In genomic region chr3:198018416-198018815, GRCh38 we compare ENCODE assay signal across 27 cellular contexts.
"Had no signal": no experiment of that assay in that cellular context is flagged by ENCODE, and none has a peak within 500 bp of the region (broad histone marks: within the 10 kb centered on the region; RNA-seq: fewer than 3 reads in every experiment).

No MANE protein-coding gene starts in this region.

- ATAC-seq: stimulated activated effector memory CD8-positive, alpha-beta T cell treated with anti-CD3 and anti-CD28 coated beads, Interleukin-12 subunit alpha, Interleukin-12 subunit beta, amount 100 ng/mL, for 72 hours; stimulated activated memory B cell treated with anti-CD40 and anti-IgM and Interleukin-4, amounts not matched to agents 10 μg/mL and 1 μg/mL and 100 μg/mL, for 72 hours; stimulated activated naive B cell treated with anti-CD40 and anti-IgM and Interleukin-4, amounts not matched to agents 10 μg/mL and 1 μg/mL and 100 μg/mL, for 72 hours; stimulated activated naive CD8-positive, alpha-beta T cell treated with anti-CD3 and anti-CD28 coated beads, Interleukin-15, amount 100 ng/mL, for 72 hours; stimulated activated naive CD8-positive, alpha-beta T cell treated with anti-CD3 and anti-CD28 coated beads, Interleukin-15, Interleukin-2, amounts not matched to agents 100 U/mL and 50 U/mL, for 24 hours; upper lobe of right lung had no signal

- H3K9me3 ChIP-seq: stomach, suprapubic skin, testis, thoracic aorta, thyroid gland, tibial artery, tibial nerve, transverse colon, upper lobe of left lung, upper lobe of right lung, uterus, vagina had no signal

- H3K4me3 ChIP-seq: stomach, suprapubic skin, testis, thoracic aorta, thyroid gland, tibial artery, tibial nerve, transverse colon, upper lobe of left lung, upper lobe of right lung, uterus, vagina had no signal

- DNase-seq: stimulated activated CD4-positive, alpha-beta T cell treated with anti-CD3 and anti-CD28 coated beads, Interleukin-2, amount 100 ng/mL, for 48 hours; stimulated activated CD4-positive, alpha-beta T cell treated with anti-CD3 and anti-CD28 coated beads, Interleukin-4, amount 100 ng/mL, for 1 hour; stimulated activated CD4-positive, alpha-beta T cell treated with anti-CD3 and anti-CD28 coated beads, Interleukin-4, amount 100 ng/mL, for 24 hours; stimulated activated CD4-positive, alpha-beta T cell treated with anti-CD3 and anti-CD28 coated beads, Interleukin-4, amount 100 ng/mL, for 4 hours; stimulated activated CD8-positive, alpha-beta memory T cell treated with anti-CD3 and anti-CD28 coated beads, Interleukin-4, amount 100 ng/mL, for 48 hours; stimulated activated naive B cell treated with anti-CD40 and anti-IgM and Interleukin-4, amounts not matched to agents 10 μg/mL and 1 μg/mL and 100 μg/mL, for 72 hours; stimulated activated naive CD4-positive, alpha-beta T cell; stimulated activated naive CD4-positive, alpha-beta T cell treated with Interleukin-2 at 50 U/mL for 16 hours; stimulated activated naive CD8-positive, alpha-beta T cell treated with anti-CD3 and anti-CD28 coated beads, Interleukin-15, amount 100 ng/mL, for 72 hours; stimulated activated naive CD8-positive, alpha-beta T cell treated with anti-CD3 and anti-CD28 coated beads, Interleukin-15, Interleukin-2, amounts not matched to agents 100 U/mL and 50 U/mL, for 24 hours; stomach; substantia nigra; testis; thyroid gland; tibial artery; transverse colon; trophoblast cell; upper lobe of left lung; upper lobe of right lung; uterus had no signal

- H3K4me1 ChIP-seq: stomach, suprapubic skin, testis, thyroid gland, tibial artery, tibial nerve, transverse colon, upper lobe of left lung, upper lobe of right lung, uterus, vagina had no signal

- FAIRE-seq: urothelium cell line had no signal

- H3K27ac ChIP-seq: stomach, suprapubic skin, testis, thoracic aorta, thyroid gland, tibial artery, tibial nerve, transverse colon, upper lobe of left lung, upper lobe of right lung, uterus, vagina had no signal

- H3K36me3 ChIP-seq: thoracic aorta, uterus had no signal

- H3K27me3 ChIP-seq: stomach, suprapubic skin, testis, thyroid gland, tibial artery, tibial nerve, transverse colon, upper lobe of left lung, upper lobe of right lung, uterus, vagina had no signal
